ENCODE assay signal across 15 cellular contexts in genomic region chr4:68283095-68283494, GRCh38. TPM values are rescaled to one million over a fixed set of nuclear protein-coding genes. Genes with fewer than 3 reads are reported as not detected.
A peak's percentile ranks its signal among the peaks of the same experiment; 100 is the strongest.
DNase-seq lines count a peak whose midpoint lies in the region; ATAC-seq and TF ChIP-seq lines count a peak whose summit lies in the region.
"Had no signal": no experiment of that assay in that cellular context is flagged by ENCODE, and none has a peak within 500 bp of the region (broad histone marks: within the 10 kb centered on the region; RNA-seq: fewer than 3 reads in every experiment).

No MANE protein-coding gene starts in this region.

- H3K4me3 ChIP-seq in esophagus (ENCODE audit: low read depth in 1 of 2, low read length in 2 of 2) (no peak overlapping the region), mesendoderm (ENCODE audit: low read length) (no peak overlapping the region), HAP-1 (no peak overlapping the region)
- H3K4me3 ChIP-seq: A549, GM23248 had no signal

- no peak for DNase-seq in WTC11 (ENCODE audit: low spot score)
- DNase-seq in mesendoderm, result no peak
- no peak for DNase-seq in HAP-1 (ENCODE audit: low spot score in 2 of 2)
- DNase-seq: Calu3; CD4-positive, CD25-positive, alpha-beta regulatory T cell; DMS 273 treated with DMSO at 0.1 percent for 48 hours; GM23248 had no signal

- peak overlapping the region; percentile 82 for H2BK5ac ChIP-seq in mesendoderm (ENCODE audit: low read length)

- H3K27me3 ChIP-seq in esophagus (ENCODE audit: control insufficient read depth in 1 of 2, insufficient read depth in 2 of 2, low read length in 2 of 2), result no peaks in the 10 kb centered on the region
- no peaks in the 10 kb centered on the region for H3K27me3 ChIP-seq in mesendoderm (ENCODE audit: insufficient read depth, low read length, poor library complexity)
- no peaks in the 10 kb centered on the region for H3K27me3 ChIP-seq in HAP-1 (ENCODE audit: low read depth)

- no peak overlapping the region for H3K23ac ChIP-seq in mesendoderm (ENCODE audit: low read length)

- H3K79me1 ChIP-seq in mesendoderm (ENCODE audit: low read length), result no peaks in the 10 kb centered on the region

- peak overlapping the region; percentile 16 to 33 for H3K27ac ChIP-seq in esophagus (ENCODE audit: low read depth in 2 of 2, low read length in 1 of 2)
- peak overlapping the region; percentile 64 for H3K27ac ChIP-seq in mesendoderm (ENCODE audit: low read depth, low read length)
- H3K27ac ChIP-seq: A549, GM23248 had no signal

- no peak overlapping the region for H2AK5ac ChIP-seq in mesendoderm (ENCODE audit: low read length)

- no peak for ATAC-seq in WTC11
- no peak for ATAC-seq in GM19463 (IDR thresholded peaks at IDR 0.05; ENCODE audit: unreplicated experiment)
- ATAC-seq in HG02571 (IDR thresholded peaks at IDR 0.05; ENCODE audit: unreplicated experiment), result no peak
- ATAC-seq: A549 had no signal

- H3K4me1 ChIP-seq in esophagus (ENCODE audit: control insufficient read depth in 2 of 2, insufficient read depth in 2 of 2, low read length in 1 of 2), result no peaks in the 10 kb centered on the region
- H3K4me1 ChIP-seq in mesendoderm (ENCODE audit: control insufficient read depth, low read depth, low read length), result peaks cover 3% of the 10 kb centered on the region
- H3K4me1 ChIP-seq in HAP-1, result peaks cover 3% of the 10 kb centered on the region
- H3K4me1 ChIP-seq: A549 had no signal

- no peak overlapping the region for H3K4me2 ChIP-seq in mesendoderm (ENCODE audit: low read length)
- H3K4me2 ChIP-seq: A549 had no signal

- peak overlapping the region; percentile 35 for H3K56ac ChIP-seq in mesendoderm (ENCODE audit: low read length)

- H3K36me3 Mint-ChIP-seq in WTC11, result 0 out of 2 replicates have a peak, but pooled peaks cover 3% of the 10 kb centered on the region
- H3K36me3 Mint-ChIP-seq: CD4-positive, CD25-positive, alpha-beta regulatory T cell had no signal

- H3K4me1 Mint-ChIP-seq in WTC11, result peaks cover 26% of the 10 kb centered on the region
- H3K4me1 Mint-ChIP-seq: CD4-positive, CD25-positive, alpha-beta regulatory T cell had no signal

- peak overlapping the region; percentile 78 for H2BK120ac ChIP-seq in mesendoderm (ENCODE audit: low read depth, low read length)

- no peak overlapping the region for H4K8ac ChIP-seq in mesendoderm (ENCODE audit: low read depth, low read length)

- no peak overlapping the region for H4K5ac ChIP-seq in mesendoderm (ENCODE audit: low read length)

- H3K4me3 Mint-ChIP-seq in WTC11, result no peak overlapping the region
- H3K4me3 Mint-ChIP-seq: CD4-positive, CD25-positive, alpha-beta regulatory T cell had no signal

- no peak overlapping the region for H3K27ac Mint-ChIP-seq in WTC11
- H3K27ac Mint-ChIP-seq: CD4-positive, CD25-positive, alpha-beta regulatory T cell had no signal

- peak overlapping the region; percentile 51 for H3K18ac ChIP-seq in mesendoderm (ENCODE audit: low read length)

- no peaks in the 10 kb centered on the region for H3K27me3 Mint-ChIP-seq in WTC11 (ENCODE audit: low read depth)
- H3K27me3 Mint-ChIP-seq: CD4-positive, CD25-positive, alpha-beta regulatory T cell had no signal

- CTCF ChIA-PET in WTC11 (lab: Charles Lee), result no interaction called here

- peak overlapping the region; percentile 71 for H3K4ac ChIP-seq in mesendoderm (ENCODE audit: low read depth, low read length)

- in situ Hi-C loops in HAP-1 (cut with MboI; ENCODE audit: low sequenced_read_pairs), result no loop called here

- POLR2A ChIA-PET in WTC11 (lab: Charles Lee), result no interaction called here

- H3K9ac ChIP-seq in mesendoderm (ENCODE audit: low read length), result no peak overlapping the region
- H3K9ac ChIP-seq: GM23248 had no signal

- no peaks in the 10 kb centered on the region for H3K79me2 ChIP-seq in mesendoderm (ENCODE audit: control insufficient read depth, insufficient read depth, low read length)

- H3K9me3 ChIP-seq in esophagus (ENCODE audit: control insufficient read depth in 2 of 2, insufficient read depth in 1 of 2, low read depth in 1 of 2, low read length in 1 of 2) (no peaks in the 10 kb centered on the region), HAP-1 (no peaks in the 10 kb centered on the region)
- H3K9me3 ChIP-seq: A549 had no signal

- H3K36me3 ChIP-seq in esophagus (ENCODE audit: control insufficient read depth in 2 of 2, insufficient read depth in 2 of 2, low read length in 1 of 2) (no peaks in the 10 kb centered on the region), mesendoderm (ENCODE audit: control insufficient read depth, insufficient read depth, low read length) (no peaks in the 10 kb centered on the region), HAP-1 (replicated peaks) (no peaks in the 10 kb centered on the region)

- no peak overlapping the region for H2BK15ac ChIP-seq in mesendoderm (replicated peaks; ENCODE audit: low read depth)

- 84 to 89% methylated on average over 2 of the region's 2 CpGs for WGBS in esophagus, 2 donors
- WGBS in mesendoderm (ENCODE audit: extremely low coverage, insufficient coverage, low lambda C conversion rate), result no CpG with 5 or more reads among the region's 2 CpGs

- H3K9me3 Mint-ChIP-seq in WTC11, result peaks cover 8% of the 10 kb centered on the region

- no peak for TF ChIP-seq CTCF in WTC11 (IDR thresholded peaks at IDR 0.05)

TF ChIP-seq in WTC11, 78 proteins besides CTCF, POLR2A, EP300 and RAD21:
- TF ChIP-seq JUN (CRISPR knock-in tag; IDR thresholded peaks at IDR 0.05) (no peak), ARID4B (CRISPR knock-in tag; IDR thresholded peaks at IDR 0.05; ENCODE audit: borderline replicate concordance) (no peak), TEAD1 (CRISPR knock-in tag; IDR thresholded peaks at IDR 0.05) (no peak), ZNF121 (CRISPR knock-in tag; IDR thresholded peaks at IDR 0.05) (0 out of 2 replicates have a peak, but pooled peaks have one; percentile 30), E2F5 (CRISPR knock-in tag; IDR thresholded peaks at IDR 0.05) (no peak), STAT6 (CRISPR knock-in tag; conservative IDR thresholded peaks at IDR 0.05; ENCODE audit: low read depth) (no peak)

RNA-seq across cellular contexts. Expression of gene TMPRSS11B, which starts 37.6 kb away (rescaled TPM):
- not detected in 3 replicates for total RNA-seq in WTC11 (2021)
- polyA plus RNA-seq in esophagus, result 1,000 to 10,000 TPM in 1 of 2 donors, 100 to 1,000 TPM in 1; 394 to 1,112 TPM
- polyA plus RNA-seq in mesendoderm (2013, experiment 1 of 2), result not detected
- not detected for polyA plus RNA-seq in mesendoderm (2013, experiment 2 of 2)
- total RNA-seq: Calu3; CD4-positive, CD25-positive, alpha-beta regulatory T cell; Daoy; GM23248; HT-29 had no signal
- polyA plus RNA-seq: A549; AG04450; BJ; CD4-positive, CD25-positive, alpha-beta regulatory T cell; GM23248 had no signal
